Comparison of ENCODE assay signal across 1 cellular context in the genomic region with DNA sequence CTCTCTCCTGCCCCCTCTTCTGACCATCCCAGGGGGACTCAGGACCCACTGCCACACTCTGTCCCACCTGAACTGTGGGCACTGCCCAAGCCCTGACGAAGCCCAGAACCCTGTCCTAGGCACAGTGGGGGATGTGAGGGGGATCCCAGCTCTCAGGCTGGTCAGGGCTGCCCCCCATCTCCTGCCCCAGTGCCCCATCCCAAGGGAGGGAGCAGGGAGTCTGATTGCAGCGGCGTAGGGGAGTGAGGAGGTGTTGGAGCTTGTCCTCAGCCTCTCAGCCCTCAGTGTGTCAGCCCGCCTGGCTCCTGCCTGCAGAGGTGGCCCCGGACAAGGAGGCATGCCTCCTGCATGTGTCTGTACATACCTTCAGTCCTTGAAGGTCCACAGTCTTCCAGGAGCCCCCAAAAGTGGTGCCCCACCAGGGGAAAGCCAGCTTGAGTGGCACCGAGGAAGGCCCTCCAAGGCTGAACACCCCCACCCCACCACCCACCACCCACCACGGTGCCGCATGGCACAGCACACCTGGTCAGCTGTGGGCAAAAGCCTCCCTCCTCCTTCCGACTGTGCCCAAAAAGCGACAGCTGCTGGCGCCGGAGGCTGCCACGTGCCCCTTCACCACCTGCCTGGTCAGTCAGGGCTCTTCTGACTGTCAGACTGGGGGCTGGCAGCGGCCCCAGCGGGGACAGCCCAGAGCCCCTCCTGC.
A peak's percentile ranks its signal among the peaks of the same experiment; 100 is the strongest.
TF ChIP-seq lines count a peak whose summit lies in the region.

No MANE protein-coding gene starts in this region.

TF ChIP-seq in HepG2, 621 proteins besides CTCF, POLR2A, EP300 and RAD21 (continued from another document):
- TF ChIP-seq, protein P1, sequence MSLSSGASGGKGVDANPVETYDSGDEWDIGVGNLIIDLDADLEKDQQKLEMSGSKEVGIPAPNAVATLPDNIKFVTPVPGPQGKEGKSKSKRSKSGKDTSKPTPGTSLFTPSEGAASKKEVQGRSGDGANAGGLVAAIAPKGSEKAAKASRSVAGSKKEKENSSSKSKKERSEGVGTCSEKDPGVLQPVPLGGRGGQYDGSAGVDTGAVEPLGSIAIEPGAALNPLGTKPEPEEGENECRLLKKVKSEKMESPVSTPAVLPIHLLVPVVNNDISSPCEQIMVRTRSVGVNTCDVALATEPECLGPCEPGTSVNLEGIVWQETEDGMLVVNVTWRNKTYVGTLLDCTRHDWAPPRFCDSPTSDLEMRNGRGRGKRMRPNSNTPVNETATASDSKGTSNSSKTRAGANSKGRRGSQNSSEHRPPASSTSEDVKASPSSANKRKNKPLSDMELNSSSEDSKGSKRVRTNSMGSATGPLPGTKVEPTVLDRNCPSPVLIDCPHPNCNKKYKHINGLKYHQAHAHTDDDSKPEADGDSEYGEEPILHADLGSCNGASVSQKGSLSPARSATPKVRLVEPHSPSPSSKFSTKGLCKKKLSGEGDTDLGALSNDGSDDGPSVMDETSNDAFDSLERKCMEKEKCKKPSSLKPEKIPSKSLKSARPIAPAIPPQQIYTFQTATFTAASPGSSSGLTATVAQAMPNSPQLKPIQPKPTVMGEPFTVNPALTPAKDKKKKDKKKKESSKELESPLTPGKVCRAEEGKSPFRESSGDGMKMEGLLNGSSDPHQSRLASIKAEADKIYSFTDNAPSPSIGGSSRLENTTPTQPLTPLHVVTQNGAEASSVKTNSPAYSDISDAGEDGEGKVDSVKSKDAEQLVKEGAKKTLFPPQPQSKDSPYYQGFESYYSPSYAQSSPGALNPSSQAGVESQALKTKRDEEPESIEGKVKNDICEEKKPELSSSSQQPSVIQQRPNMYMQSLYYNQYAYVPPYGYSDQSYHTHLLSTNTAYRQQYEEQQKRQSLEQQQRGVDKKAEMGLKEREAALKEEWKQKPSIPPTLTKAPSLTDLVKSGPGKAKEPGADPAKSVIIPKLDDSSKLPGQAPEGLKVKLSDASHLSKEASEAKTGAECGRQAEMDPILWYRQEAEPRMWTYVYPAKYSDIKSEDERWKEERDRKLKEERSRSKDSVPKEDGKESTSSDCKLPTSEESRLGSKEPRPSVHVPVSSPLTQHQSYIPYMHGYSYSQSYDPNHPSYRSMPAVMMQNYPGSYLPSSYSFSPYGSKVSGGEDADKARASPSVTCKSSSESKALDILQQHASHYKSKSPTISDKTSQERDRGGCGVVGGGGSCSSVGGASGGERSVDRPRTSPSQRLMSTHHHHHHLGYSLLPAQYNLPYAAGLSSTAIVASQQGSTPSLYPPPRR (CRISPR knock-in tag; IDR thresholded peaks at IDR 0.05; ENCODE audit: borderline replicate concordance): 0 out of 2 replicates have a peak, but pooled peaks have one; percentile 18
- TF ChIP-seq ATF7-NPFF (CRISPR knock-in tag; IDR thresholded peaks at IDR 0.05; ENCODE audit: low read depth): peak; percentile 8; the same call in 1 of the 2 replicates
